In the genomic region with DNA sequence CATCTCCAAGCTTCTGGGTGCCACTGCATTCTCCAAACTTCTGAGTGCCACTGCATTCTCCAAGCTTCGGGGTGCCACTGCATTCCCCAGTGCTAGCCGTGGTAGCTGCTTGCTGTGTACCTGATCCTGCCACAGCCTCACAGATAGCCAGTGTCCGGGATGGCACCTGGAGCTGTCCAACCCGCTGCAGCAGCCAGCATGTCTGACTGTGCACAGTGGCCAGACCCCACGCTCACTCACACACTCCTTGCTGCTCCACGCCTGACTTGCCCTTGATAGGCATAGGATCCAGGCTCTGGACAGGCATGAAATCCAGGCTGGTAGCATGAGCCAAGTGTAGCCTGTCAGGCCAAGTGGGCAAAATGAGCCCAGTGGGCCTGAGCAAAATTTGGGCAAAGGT, we compare ENCODE assay signal across 26 cellular contexts.
DNase-seq lines count a peak whose midpoint lies in the region; ATAC-seq, FAIRE-seq and TF ChIP-seq lines count a peak whose summit lies in the region.
"Had no signal": no experiment of that assay in that cellular context is flagged by ENCODE, and none has a peak within 500 bp of the region (broad histone marks: within the 10 kb centered on the region; RNA-seq: fewer than 3 reads in every experiment).

No MANE protein-coding gene starts in this region.

- H3K4ac ChIP-seq in H1 (replicated peaks; ENCODE audit: insufficient read length, low read depth, low read length) (no peak overlapping the region), mesenchymal stem cell (ENCODE audit: low read depth in 1 of 2, low read length in 2 of 2) (no peak overlapping the region)

- 83% methylated on average over 6 of the region's 6 CpGs; no CpG with 5 or more reads in 1 of the 2 experiments for WGBS in H1 (ENCODE audit: extremely low coverage in 1 of 2, insufficient coverage in 1 of 2, insufficient read length in 1 of 2, insufficient replicate concordance in 2 of 2, low coverage in 1 of 2, low lambda C conversion rate in 2 of 2, missing lambda C conversion rate in 1 of 2), 2 experiments
- WGBS in mesenchymal stem cell, result 96% methylated on average over 6 of the region's 6 CpGs

- H4K91ac ChIP-seq in H1 (replicated peaks; ENCODE audit: insufficient read length, low read length) (no peak overlapping the region), mesenchymal stem cell (ENCODE audit: low read length) (peak overlapping the region; percentile 47)

- H3K14ac ChIP-seq in H1 (ENCODE audit: insufficient read length) (no peak overlapping the region), mesenchymal stem cell (ENCODE audit: low read length in 2 of 2) (no peak overlapping the region)

- no peak overlapping the region for H2BK120ac ChIP-seq in H1 (replicated peaks; ENCODE audit: low read depth, low read length)
- H2BK120ac ChIP-seq in mesenchymal stem cell (ENCODE audit: low read depth, low read length), result no peak overlapping the region

- H3K36me3 ChIP-seq in HEK293 (ENCODE audit: control insufficient read depth in 2 of 2, insufficient read depth in 1 of 2, low read length in 2 of 2) (no peaks in the 10 kb centered on the region), H1 (ENCODE audit: control insufficient read depth in 2 of 4, insufficient read depth in 4 of 4, low read length in 3 of 4) (no peaks in the 10 kb centered on the region), mesenchymal stem cell (ENCODE audit: control insufficient read depth in 1 of 2, insufficient read depth in 2 of 2, low read depth in 1 of 2, low read length in 2 of 2) (no peaks in the 10 kb centered on the region), upper lobe of right lung (no peaks in the 10 kb centered on the region)
- H3K36me3 ChIP-seq: BLaER1, HAP-1 had no signal

- H4K20me1 ChIP-seq in H1 (replicated peaks in 1 of 2; ENCODE audit: control insufficient read depth in 1 of 2, insufficient read depth in 2 of 2, low read length in 2 of 2), result no peaks in the 10 kb centered on the region
- H4K20me1 ChIP-seq: BLaER1 had no signal

- FAIRE-seq in H1 (lab: Jason Lieb, UNC), result no peak
- FAIRE-seq: A204.1, GM12878, K562 had no signal

- H3K79me1 ChIP-seq in H1 (ENCODE audit: low read depth, low read length) (no peaks in the 10 kb centered on the region), mesenchymal stem cell (replicated peaks; ENCODE audit: low read length, poor library complexity, severe bottlenecking) (no peaks in the 10 kb centered on the region)

- H3K27me3 ChIP-seq in H1 (replicated peaks in 1 of 4; ENCODE audit: control insufficient read depth in 3 of 4, extremely low read depth in 1 of 4, insufficient read depth in 3 of 4, low read length in 3 of 4) (no peaks in the 10 kb centered on the region), mesenchymal stem cell (ENCODE audit: control insufficient read depth in 1 of 2, insufficient read depth in 1 of 2, low read length in 2 of 2) (no peaks in the 10 kb centered on the region), upper lobe of right lung (no peaks in the 10 kb centered on the region)
- H3K27me3 ChIP-seq: BLaER1 had no signal

- H2BK5ac ChIP-seq in H1 (ENCODE audit: low read depth, low read length) (no peak overlapping the region; the same call in 1 of the 2 replicates), mesenchymal stem cell (ENCODE audit: low read depth, low read length, poor library complexity, severe bottlenecking) (no peak overlapping the region)

- intact Hi-C loops in upper lobe of right lung (cut with DNase I), result no loop called here

- POLR2A ChIA-PET in HEK293 (lab: Yijun Ruan, JAX) (no interaction called here), H1 (lab: Charles Lee; ENCODE audit: partially characterized antibody) (no interaction called here)

- H2BK20ac ChIP-seq in H1 (ENCODE audit: low read length), result 0 out of 2 replicates have a peak overlapping the region, but pooled peaks have one; percentile 18

- 0 out of 2 replicates have a peak overlapping the region, but pooled peaks have one; percentile 82 for H2AK5ac ChIP-seq in H1 (ENCODE audit: low read depth, low read length)
- H2AK5ac ChIP-seq in mesenchymal stem cell (ENCODE audit: low read length, severe bottlenecking), result no peak overlapping the region

- TF ChIP-seq RAD21 in H1 (IDR thresholded peaks at IDR 0.05 in 1 of 2, conservative IDR thresholded peaks at IDR 0.05 in 1 of 2; ENCODE audit: low read depth in 2 of 2, low read length in 2 of 2), result no peak

- H3K27ac ChIP-seq in HEK293 (ENCODE audit: extremely low read depth, low read depth, low read length) (no peak overlapping the region), H1 (ENCODE audit: low read depth, low read length) (no peak overlapping the region), mesenchymal stem cell (ENCODE audit: low read length, poor library complexity, severe bottlenecking) (no peak overlapping the region), upper lobe of right lung (no peak overlapping the region)
- H3K27ac ChIP-seq: BLaER1, PC-9 had no signal

- no peaks in the 10 kb centered on the region for H3K79me2 ChIP-seq in H1 (ENCODE audit: control insufficient read depth in 1 of 2, insufficient read depth in 2 of 2, low read length in 2 of 2)

- no peak overlapping the region for H3K9ac ChIP-seq in H1 (replicated peaks in 1 of 4; ENCODE audit: extremely low read depth in 1 of 4, low read depth in 3 of 4, low read length in 3 of 4)
- no peak overlapping the region for H3K9ac ChIP-seq in mesenchymal stem cell (ENCODE audit: low read length)
- H3K9ac ChIP-seq: BLaER1 had no signal

- H3K56ac ChIP-seq in H1 (replicated peaks; ENCODE audit: insufficient read length, low read depth, low read length), result no peak overlapping the region

- TF ChIP-seq CTCF in HEK293 (tag by site-specific recombination; IDR thresholded peaks at IDR 0.05) (no peak), H1 (IDR thresholded peaks at IDR 0.05; ENCODE audit: control extremely low read depth in 1 of 3, insufficient read depth in 1 of 3, low read depth in 1 of 3, low read length in 3 of 3) (no peak), upper lobe of right lung (IDR thresholded peaks at IDR 0.05) (no peak)

- H3K9me3 ChIP-seq in HEK293 (ENCODE audit: control insufficient read depth, insufficient read depth, low read depth, low read length) (no peaks in the 10 kb centered on the region), H1 (ENCODE audit: insufficient read depth in 2 of 2, low read depth in 1 of 2, low read length in 1 of 2) (0 out of 4 replicates have a peak, but pooled peaks cover 0 to 3% of the 10 kb centered on the region in 2 experiments), mesenchymal stem cell (ENCODE audit: control insufficient read depth, low read length) (peaks cover 25% of the 10 kb centered on the region), upper lobe of right lung (no peaks in the 10 kb centered on the region)
- H3K9me3 ChIP-seq: HAP-1 had no signal

- H4K5ac ChIP-seq in H1 (ENCODE audit: insufficient read length, low read depth, low read length), result no peak overlapping the region

- TF ChIP-seq EP300 in H1 (IDR thresholded peaks at IDR 0.05; ENCODE audit: borderline replicate concordance in 1 of 2, low read depth in 2 of 2, low read length in 2 of 2), result no peak

- ATAC-seq in upper lobe of right lung (peak; percentile 20), HG03442 (IDR thresholded peaks at IDR 0.05; ENCODE audit: unreplicated experiment) (no peak)
- ATAC-seq: GM12878, GM23338, K562, Right ventricle myocardium inferior had no signal

- CTCF ChIA-PET in HEK293 (lab: Yijun Ruan, JAX), result no interaction called here
- CTCF ChIA-PET in H1 (lab: Charles Lee; ENCODE audit: partially characterized antibody), result interaction anchor here (0.7 to 2.2 kb wide), 15 partner anchors 9 to 467 kb away, joined by 3 to 9 read pairs (median 4); no protein-coding TSS in a partner anchor

- H3K23me2 ChIP-seq in H1 (ENCODE audit: low read depth, low read length), result no peaks in the 10 kb centered on the region

- H2BK12ac ChIP-seq in H1 (ENCODE audit: low read depth, low read length) (no peak overlapping the region), mesenchymal stem cell (ENCODE audit: low read length in 2 of 2) (no peak overlapping the region)

- no peak overlapping the region for H3K23ac ChIP-seq in H1 (ENCODE audit: insufficient read length)
- no peak overlapping the region for H3K23ac ChIP-seq in mesenchymal stem cell (ENCODE audit: low read length in 2 of 2)

- H3K4me3 ChIP-seq in HEK293 (ENCODE audit: low read depth, low read length), result no peak overlapping the region
- no peak overlapping the region for H3K4me3 ChIP-seq in H1 (ENCODE audit: extremely low read depth in 1 of 4, insufficient read depth in 2 of 4, low read depth in 3 of 4, low read length in 4 of 4)
- H3K4me3 ChIP-seq in mesenchymal stem cell (ENCODE audit: insufficient read depth in 1 of 2, low read depth in 1 of 2, low read length in 2 of 2), result no peak overlapping the region
- H3K4me3 ChIP-seq in upper lobe of right lung, result no peak overlapping the region
- H3K4me3 ChIP-seq: BLaER1, GM12878, GM23338, HAP-1, K562, PC-9 had no signal

- DNase-seq in H1 (ENCODE audit: low read depth in 1 of 2, low spot score in 2 of 2) (no peak), mesenchymal stem cell (no peak), upper lobe of right lung (no peak), dermis blood vessel endothelial cell (no peak), retina (no peak)
- DNase-seq: CD4-positive, CD25-positive, alpha-beta regulatory T cell; GDM1; Kasumi-1; MV-4-11; NCI-H1105; NCI-H1436 treated with DMSO at 0.1 percent for 48 hours; NCI-H187 treated with DMSO at 0.1 percent for 48 hours; NCI-H2171 treated with DMSO at 0.1 percent for 48 hours; NCI-H524 treated with DMSO at 0.1 percent for 48 hours; NCI-H774; NK-92 treated with Interleukin-12 subunit alpha and Interleukin-12 subunit beta, amount 100 ng/mL, for 24 hours; PC-9 had no signal

- H3K4me1 ChIP-seq in HEK293 (ENCODE audit: control insufficient read depth, insufficient read depth, low read length), result no peaks in the 10 kb centered on the region
- H3K4me1 ChIP-seq in H1 (replicated peaks in 1 of 4; ENCODE audit: control insufficient read depth in 3 of 4, insufficient read depth in 4 of 4, low read length in 3 of 4), result no peaks in the 10 kb centered on the region; a peak in 1 of 7 replicates
- peaks cover 2% of the 10 kb centered on the region for H3K4me1 ChIP-seq in mesenchymal stem cell (ENCODE audit: control insufficient read depth, insufficient read depth, low read depth, low read length)
- no peaks in the 10 kb centered on the region for H3K4me1 ChIP-seq in upper lobe of right lung
- H3K4me1 ChIP-seq: BLaER1, HAP-1 had no signal

- H2AFZ ChIP-seq in H1 (ENCODE audit: low read length), result peak overlapping the region; percentile 72; the same call in 1 of the 2 replicates
- no peak overlapping the region for H2AFZ ChIP-seq in mesenchymal stem cell (ENCODE audit: low read depth, low read length)
- H2AFZ ChIP-seq: GM23338, PC-9 had no signal

- H3K18ac ChIP-seq in H1 (ENCODE audit: extremely low read depth, low read length), result no peak overlapping the region
- H3K18ac ChIP-seq in mesenchymal stem cell (ENCODE audit: low read depth in 1 of 2, low read length in 2 of 2), result no peak overlapping the region

- H3K4me2 ChIP-seq in H1 (ENCODE audit: insufficient read depth in 1 of 2, low read depth in 2 of 2, low read length in 2 of 2) (no peak overlapping the region), mesenchymal stem cell (ENCODE audit: low read length, poor library complexity, severe bottlenecking) (no peak overlapping the region)
- H3K4me2 ChIP-seq: BLaER1, GM23338, PC-9 had no signal

- no peak for TF ChIP-seq POLR2A in H1 (IDR thresholded peaks at IDR 0.05; ENCODE audit: control extremely low read depth in 1 of 2, low read depth in 2 of 2, low read length in 2 of 2)

- H4K8ac ChIP-seq in H1 (ENCODE audit: extremely low read depth, insufficient read depth, low read length) (no peak overlapping the region), mesenchymal stem cell (ENCODE audit: low read length) (peak overlapping the region; percentile 4)

- H2BK15ac ChIP-seq in H1 (ENCODE audit: low read length) (no peak overlapping the region), mesenchymal stem cell (ENCODE audit: low read depth, poor library complexity, severe bottlenecking) (no peak overlapping the region)
